ENCODE assay signal across 25 cellular contexts in the genomic region with DNA sequence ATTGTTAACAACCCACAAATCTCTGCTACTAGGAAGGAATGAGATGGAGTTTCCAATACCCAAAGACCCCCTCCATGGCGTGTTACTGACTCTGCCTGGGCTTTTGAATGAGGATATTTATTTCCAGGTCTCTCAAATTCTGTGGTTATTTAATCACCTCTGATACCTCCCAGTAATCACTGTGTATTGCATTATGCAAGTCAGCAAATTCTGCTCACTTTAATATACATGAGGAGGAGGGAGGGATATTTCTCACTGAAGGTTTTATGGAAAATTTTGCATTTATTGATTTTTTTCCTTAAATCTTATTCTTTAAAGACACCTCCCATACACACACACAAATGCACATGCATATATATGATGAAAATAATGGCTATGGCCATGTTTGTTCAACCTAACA.
DNase-seq lines count a peak whose midpoint lies in the region; ATAC-seq, FAIRE-seq and TF ChIP-seq lines count a peak whose summit lies in the region.
"Had no signal": no experiment of that assay in that cellular context is flagged by ENCODE, and none has a peak within 500 bp of the region (broad histone marks: within the 10 kb centered on the region; RNA-seq: fewer than 3 reads in every experiment).

No MANE protein-coding gene starts in this region.

- no peak for TF ChIP-seq RAD21 in HepG2 (CRISPR knock-in tag; IDR thresholded peaks at IDR 0.05)
- TF ChIP-seq RAD21 in K562 (CRISPR knock-in tag; conservative IDR thresholded peaks at IDR 0.05 in 1 of 2, IDR thresholded peaks at IDR 0.05 in 1 of 2): no peak

- no TSS peak for BruUV-seq in HepG2 (replicated peaks; lab: Mats Ljungman, UMichigan)
- no TSS peak for BruUV-seq in K562 (replicated peaks; lab: Mats Ljungman, UMichigan)

- no peaks in the 10 kb centered on the region for H3K79me2 ChIP-seq in HepG2 (ENCODE audit: insufficient read depth, low read length)
- H3K79me2 ChIP-seq in K562 (ENCODE audit: control insufficient read depth, insufficient read depth, low read length): no peaks in the 10 kb centered on the region

- TF ChIP-seq CTCF in HepG2 (CRISPR knock-in tag; IDR thresholded peaks at IDR 0.05) (no peak), right lobe of liver (IDR thresholded peaks at IDR 0.05) (no peak), K562 (IDR thresholded peaks at IDR 0.05 in 2 of 3, conservative IDR thresholded peaks at IDR 0.05 in 1 of 3; ENCODE audit: insufficient read depth in 2 of 3, low read depth in 1 of 3, low read length in 3 of 3) (no peak)

- FAIRE-seq in HepG2 (lab: Jason Lieb, UNC) (no peak), K562 (lab: Jason Lieb, UNC) (no peak)
- FAIRE-seq: GM12878, GM12892, GM18507 had no signal

- H2AFZ ChIP-seq in HepG2 (ENCODE audit: low read length): no peak overlapping the region
- H2AFZ ChIP-seq in K562 (ENCODE audit: low read depth, low read length): no peak overlapping the region

- H3K4me2 ChIP-seq in HepG2 (ENCODE audit: low read depth, low read length) (no peak overlapping the region), K562 (ENCODE audit: insufficient read depth, low read length) (no peak overlapping the region)
- H3K4me2 ChIP-seq: BLaER1 had no signal

- in situ Hi-C loops in HepG2 (cut with HindIII; ENCODE audit: extremely low pct_ligation_motif_present, low pct_unique_long_range_greater_than_20kb) (no loop called here), K562 (cut with MboI) (no loop called here)

- H3K9me3 ChIP-seq in HepG2 (ENCODE audit: low read length) (peaks cover 43% of the 10 kb centered on the region), right lobe of liver (no peaks in the 10 kb centered on the region), K562 (replicated peaks; ENCODE audit: control insufficient read depth, insufficient read depth, low read depth, low read length) (no peaks in the 10 kb centered on the region), thymus (ENCODE audit: control insufficient read depth) (no peaks in the 10 kb centered on the region)
- H3K9me3 ChIP-seq: BE2C, BLaER1 had no signal

- TF ChIP-seq POLR2A in HepG2 (IDR thresholded peaks at IDR 0.05; ENCODE audit: insufficient read depth in 1 of 2, low read depth in 2 of 2, low read length in 2 of 2) (no peak), right lobe of liver (IDR thresholded peaks at IDR 0.05) (no peak), K562 (conservative IDR thresholded peaks at IDR 0.05) (no peak)

- H3K27me3 ChIP-seq in HepG2 (ENCODE audit: control insufficient read depth in 1 of 2, insufficient read depth in 2 of 2, low read length in 2 of 2) (peaks cover 0 to 3% of the 10 kb centered on the region in 2 experiments; a peak in 1 of 5 replicates), right lobe of liver (no peaks in the 10 kb centered on the region), K562 (ENCODE audit: control insufficient read depth in 2 of 2, insufficient read depth in 2 of 2, low read length in 2 of 2) (no peaks in the 10 kb centered on the region), thymus (ENCODE audit: control insufficient read depth, insufficient read depth) (no peaks in the 10 kb centered on the region)
- H3K27me3 ChIP-seq: BE2C, BLaER1 had no signal

- no peak for ATAC-seq in HepG2
- no peak for ATAC-seq in right lobe of liver
- ATAC-seq in K562: no peak
- ATAC-seq: GM12878 had no signal

- no peak for TF ChIP-seq EP300 in HepG2 (IDR thresholded peaks at IDR 0.05; ENCODE audit: low read depth in 2 of 2, low read length in 2 of 2)
- no peak for TF ChIP-seq EP300 in HepG2 (CRISPR knock-in tag; IDR thresholded peaks at IDR 0.05; ENCODE audit: borderline replicate concordance)
- no peak for TF ChIP-seq EP300 in K562 (IDR thresholded peaks at IDR 0.05; ENCODE audit: low read length)

- H4K20me1 ChIP-seq in HepG2 (ENCODE audit: insufficient read depth, low read length): no peaks in the 10 kb centered on the region
- H4K20me1 ChIP-seq in K562 (replicated peaks; ENCODE audit: control insufficient read depth, insufficient read depth, low read length): no peaks in the 10 kb centered on the region
- H4K20me1 ChIP-seq: BLaER1 had no signal

- no peaks in the 10 kb centered on the region for H3K4me1 ChIP-seq in HepG2 (ENCODE audit: insufficient read depth, low read length)
- no peaks in the 10 kb centered on the region for H3K4me1 ChIP-seq in right lobe of liver
- no peaks in the 10 kb centered on the region for H3K4me1 ChIP-seq in K562 (replicated peaks in 1 of 2; ENCODE audit: control insufficient read depth in 2 of 2, insufficient read depth in 2 of 2, low read length in 2 of 2)
- H3K4me1 ChIP-seq in thymus (ENCODE audit: control insufficient read depth, insufficient read depth, low read length): peaks cover 16% of the 10 kb centered on the region
- H3K4me1 ChIP-seq: BE2C, BLaER1 had no signal

- no peaks in the 10 kb centered on the region for H3K36me3 ChIP-seq in HepG2 (replicated peaks in 1 of 2; ENCODE audit: control insufficient read depth in 1 of 2, insufficient read depth in 2 of 2, low read length in 2 of 2)
- no peaks in the 10 kb centered on the region for H3K36me3 ChIP-seq in right lobe of liver
- H3K36me3 ChIP-seq in K562 (ENCODE audit: control insufficient read depth, insufficient read depth, low read length): no peaks in the 10 kb centered on the region
- no peaks in the 10 kb centered on the region for H3K36me3 ChIP-seq in thymus (ENCODE audit: control insufficient read depth, insufficient read depth)
- H3K36me3 ChIP-seq: BE2C, BLaER1 had no signal

- intact Hi-C loops in HepG2 (cut with micrococcal nuclease; ENCODE audit: unreplicated experiment) (no loop called here), right lobe of liver (cut with DNase I) (no loop called here), K562 (cut with micrococcal nuclease) (no loop called here)

- H3K9ac ChIP-seq in HepG2 (ENCODE audit: insufficient read depth, low read depth, low read length): no peak overlapping the region
- no peak overlapping the region for H3K9ac ChIP-seq in K562 (ENCODE audit: insufficient read depth in 1 of 2, low read depth in 2 of 2, low read length in 2 of 2)
- H3K9ac ChIP-seq: BLaER1 had no signal

- H3K4me3 ChIP-seq in HepG2 (replicated peaks in 1 of 3; ENCODE audit: insufficient read depth in 1 of 3, low read depth in 2 of 3, low read length in 3 of 3) (no peak overlapping the region), right lobe of liver (no peak overlapping the region), K562 (no peak overlapping the region), thymus (ENCODE audit: low read length) (peak overlapping the region; percentile 1)
- H3K4me3 ChIP-seq: BLaER1, GM12878 had no signal

- WGBS in HepG2 (ENCODE audit: low lambda C conversion rate): 13% methylated on average over 1 of the region's 1 CpG
- WGBS in right lobe of liver (ENCODE audit: insufficient coverage, low coverage, low lambda C conversion rate, missing lambda C conversion rate): 31% methylated on average over 1 of the region's 1 CpG
- 0% methylated on average over 1 of the region's 1 CpG for WGBS in K562 (ENCODE audit: insufficient coverage, low coverage, missing lambda C conversion rate)
- 87% methylated on average over 1 of the region's 1 CpG for WGBS in thymus

- POLR2A ChIA-PET in HepG2 (lab: Yijun Ruan, JAX): no interaction called here
- POLR2A ChIA-PET in K562 (lab: Yijun Ruan, JAX): no interaction called here

- no peaks in the 10 kb centered on the region for H3K9me1 ChIP-seq in K562 (ENCODE audit: control insufficient read depth, insufficient read depth, low read length)

- DNase-seq in HepG2 (ENCODE audit: low spot score): no peak
- no peak for DNase-seq in right lobe of liver
- no peak for DNase-seq in K562 (ENCODE audit: extremely low read depth in 1 of 4, low spot score in 3 of 4)
- no peak for DNase-seq in RKO (ENCODE audit: low spot score)
- no peak for DNase-seq in glomerular visceral epithelial cell (ENCODE audit: extremely low spot score)
- DNase-seq: ACHN; BE2C; C1 segment of cervical spinal cord; CD4-positive, alpha-beta memory T cell; CD4-positive, CD25-positive, alpha-beta regulatory T cell; CD8-positive, alpha-beta memory T cell; COR-L47; DMS 273 treated with DMSO at 0.1 percent for 48 hours; DMS153; DMS53; DMS79; DND-41; EL; GDM1 had no signal

- CTCF ChIA-PET in HepG2 (lab: Yijun Ruan, JAX; ENCODE audit: low intra/inter-chr PET ratio, low total read pairs): no interaction called here
- CTCF ChIA-PET in K562 (lab: Yijun Ruan, JAX; ENCODE audit: low intra/inter-chr PET ratio): no interaction called here

- H3K27ac ChIP-seq in HepG2 (ENCODE audit: extremely low read length, insufficient read depth, low read length): no peak overlapping the region
- H3K27ac ChIP-seq in right lobe of liver: no peak overlapping the region
- no peak overlapping the region for H3K27ac ChIP-seq in K562 (ENCODE audit: extremely low read depth, low read depth, low read length)
- H3K27ac ChIP-seq in thymus (ENCODE audit: low read depth): no peak overlapping the region
- H3K27ac ChIP-seq: 22Rv1, BLaER1 had no signal

TF ChIP-seq in HepG2, 621 proteins besides CTCF, POLR2A, EP300 and RAD21:
- peak; percentile 91 to 93 for TF ChIP-seq MAFK (conservative IDR thresholded peaks at IDR 0.05 in 1 of 2, IDR thresholded peaks at IDR 0.05 in 1 of 2; ENCODE audit: low read length in 2 of 2)
- TF ChIP-seq SMAD3 (CRISPR knock-in tag; IDR thresholded peaks at IDR 0.05): no peak
- TF ChIP-seq TP53 (CRISPR knock-in tag; conservative IDR thresholded peaks at IDR 0.05): no peak
- TF ChIP-seq MAFF (IDR thresholded peaks at IDR 0.05; ENCODE audit: low read depth, low read length): peak; percentile 91

TF ChIP-seq in K562, 482 proteins besides CTCF, POLR2A, EP300 and RAD21 (continues in another document):
- TF ChIP-seq KDM4B (IDR thresholded peaks at IDR 0.05; ENCODE audit: borderline replicate concordance in 2 of 2, low read depth in 1 of 2) (no peak), FOXJ2 (tag; IDR thresholded peaks at IDR 0.05) (no peak), PTTG1 (tag; IDR thresholded peaks at IDR 0.05; ENCODE audit: low read depth) (no peak), PPARD (CRISPR knock-in tag; IDR thresholded peaks at IDR 0.05) (no peak), FOXK2 (conservative IDR thresholded peaks at IDR 0.05 in 1 of 2, IDR thresholded peaks at IDR 0.05 in 1 of 2; ENCODE audit: low read depth in 2 of 2) (no peak), NR3C1 (CRISPR knock-in tag; IDR thresholded peaks at IDR 0.05) (no peak), ZNF316 (IDR thresholded peaks at IDR 0.05) (peak; percentile 20; the same call in 1 of the 2 replicates), FOXM1 (IDR thresholded peaks at IDR 0.05; ENCODE audit: low read depth) (no peak), FOXM1 (CRISPR knock-in tag; IDR thresholded peaks at IDR 0.05; ENCODE audit: low read depth) (no peak), NFATC3 (IDR thresholded peaks at IDR 0.05) (no peak), HIVEP1 (CRISPR knock-in tag; IDR thresholded peaks at IDR 0.05) (no peak), MAFG (tag; conservative IDR thresholded peaks at IDR 0.05) (peak; percentile 31), CCNT2 (IDR thresholded peaks at IDR 0.05; ENCODE audit: borderline replicate concordance, extremely low read depth, insufficient read length, low read depth, low read length) (no peak), DDX20 (tag; IDR thresholded peaks at IDR 0.05; ENCODE audit: low read depth) (no peak), NBN (IDR thresholded peaks at IDR 0.05; ENCODE audit: low read depth) (no peak), RFX5 (IDR thresholded peaks at IDR 0.05; ENCODE audit: low read depth, low read length) (no peak)
